Comparison of ENCODE assay signal across 32 cellular contexts in the genomic region with DNA sequence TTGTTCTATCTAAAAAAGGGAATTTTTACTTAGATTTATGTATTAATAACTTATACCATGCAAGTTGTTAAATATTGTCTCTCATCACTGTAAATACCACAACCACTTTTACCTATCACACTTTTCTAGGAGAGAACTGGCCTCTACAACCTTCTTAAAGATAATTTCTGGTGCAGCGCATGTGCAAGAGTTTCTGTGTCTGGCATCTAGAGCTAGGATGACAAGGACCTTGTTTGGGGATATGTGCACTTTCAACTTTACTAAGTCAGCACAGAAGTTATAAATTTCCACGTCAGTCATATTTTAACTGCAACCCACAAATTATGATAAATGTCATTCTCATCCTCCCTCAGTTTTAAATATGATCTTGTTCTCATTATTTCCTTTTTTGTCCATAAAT.
"Had no signal": no experiment of that assay in that cellular context is flagged by ENCODE, and none has a peak within 500 bp of the region (broad histone marks: within the 10 kb centered on the region; RNA-seq: fewer than 3 reads in every experiment).

No MANE protein-coding gene starts in this region.

- H3K27ac ChIP-seq: ascending aorta, cardiac muscle cell, colonic mucosa, WERI-Rb-1 had no signal

- H3K4me1 ChIP-seq: ascending aorta, colonic mucosa had no signal

- H3K9me3 ChIP-seq: ascending aorta, colonic mucosa had no signal

- H3K4me3 ChIP-seq: ascending aorta, cardiac muscle cell, colonic mucosa had no signal

- DNase-seq: activated CD4-positive, alpha-beta memory T cell treated with anti-CD3 and anti-CD28 coated beads, Interleukin-2, amount 10 ng/mL, durations not matched to agents 7 days and 5 days; activated CD4-positive, alpha-beta T cell treated with anti-CD3 and anti-CD28 coated beads for 1 hour; activated CD4-positive, alpha-beta T cell treated with anti-CD3 and anti-CD28 coated beads for 48 hours; activated CD4-positive, CD25-positive, alpha-beta regulatory T cell; activated CD8-positive, alpha-beta memory T cell treated with anti-CD3 and anti-CD28 coated beads for 24 hours; activated CD8-positive, alpha-beta memory T cell treated with anti-CD3 and anti-CD28 coated beads, Interleukin-2, amount 10 ng/mL, durations not matched to agents 7 days and 5 days; activated CD8-positive, alpha-beta memory T cell treated with anti-CD3 and anti-CD28 coated beads, Interleukin-2, amount 50 U/mL, for 48 hours; activated effector memory CD4-positive, alpha-beta T cell treated with anti-CD3 and anti-CD28 coated beads, Interleukin-2, amount 50 U/mL, for 16 hours; activated naive CD4-positive, alpha-beta T cell; activated naive CD4-positive, alpha-beta T cell treated with anti-CD3 and anti-CD28 coated beads, Interleukin-2, amount 50 U/mL, for 16 hours; activated naive CD8-positive, alpha-beta T cell treated with anti-CD3 and anti-CD28 coated beads for 36 hours; activated T-cell treated with anti-CD3 and anti-CD28 coated beads, Interleukin-2, amount 50 U/mL, for 48 hours; amniotic stem cell; colonic mucosa; Karpas-422; NCI-H1048; NCI-H1105 treated with DMSO at 0.1 percent for 48 hours; NCI-H1436 treated with DMSO at 0.1 percent for 48 hours; NCI-H187; NCI-H2029 treated with DMSO at 0.1 percent for 48 hours; NCI-H2107; NCI-H2171; NCI-H510A; NCI-H526; NCI-H748 treated with DMSO at 0.1 percent for 48 hours; Right ventricle myocardium superior; SW 1271; T-helper 1 cell; T-helper 9 cell; WERI-Rb-1 had no signal

- ATAC-seq: activated CD8-positive, alpha-beta memory T cell treated with anti-CD3 and anti-CD28 coated beads, Interleukin-2, amount 10 ng/mL, durations not matched to agents 7 days and 5 days had no signal

- H3K27me3 ChIP-seq: ascending aorta, cardiac muscle cell, colonic mucosa had no signal

- H3K36me3 ChIP-seq: ascending aorta, cardiac muscle cell, colonic mucosa, WERI-Rb-1 had no signal
